In genomic region chr19:30253581-30253996, GRCh38 we compare ENCODE assay signal across 1 cellular context.
TF ChIP-seq lines count a peak whose summit lies in the region.

No MANE protein-coding gene starts in this region.

TF ChIP-seq in GM23338, 12 proteins besides CTCF, POLR2A, EP300 and RAD21 (continued from another document):
- TF ChIP-seq, protein P1, sequence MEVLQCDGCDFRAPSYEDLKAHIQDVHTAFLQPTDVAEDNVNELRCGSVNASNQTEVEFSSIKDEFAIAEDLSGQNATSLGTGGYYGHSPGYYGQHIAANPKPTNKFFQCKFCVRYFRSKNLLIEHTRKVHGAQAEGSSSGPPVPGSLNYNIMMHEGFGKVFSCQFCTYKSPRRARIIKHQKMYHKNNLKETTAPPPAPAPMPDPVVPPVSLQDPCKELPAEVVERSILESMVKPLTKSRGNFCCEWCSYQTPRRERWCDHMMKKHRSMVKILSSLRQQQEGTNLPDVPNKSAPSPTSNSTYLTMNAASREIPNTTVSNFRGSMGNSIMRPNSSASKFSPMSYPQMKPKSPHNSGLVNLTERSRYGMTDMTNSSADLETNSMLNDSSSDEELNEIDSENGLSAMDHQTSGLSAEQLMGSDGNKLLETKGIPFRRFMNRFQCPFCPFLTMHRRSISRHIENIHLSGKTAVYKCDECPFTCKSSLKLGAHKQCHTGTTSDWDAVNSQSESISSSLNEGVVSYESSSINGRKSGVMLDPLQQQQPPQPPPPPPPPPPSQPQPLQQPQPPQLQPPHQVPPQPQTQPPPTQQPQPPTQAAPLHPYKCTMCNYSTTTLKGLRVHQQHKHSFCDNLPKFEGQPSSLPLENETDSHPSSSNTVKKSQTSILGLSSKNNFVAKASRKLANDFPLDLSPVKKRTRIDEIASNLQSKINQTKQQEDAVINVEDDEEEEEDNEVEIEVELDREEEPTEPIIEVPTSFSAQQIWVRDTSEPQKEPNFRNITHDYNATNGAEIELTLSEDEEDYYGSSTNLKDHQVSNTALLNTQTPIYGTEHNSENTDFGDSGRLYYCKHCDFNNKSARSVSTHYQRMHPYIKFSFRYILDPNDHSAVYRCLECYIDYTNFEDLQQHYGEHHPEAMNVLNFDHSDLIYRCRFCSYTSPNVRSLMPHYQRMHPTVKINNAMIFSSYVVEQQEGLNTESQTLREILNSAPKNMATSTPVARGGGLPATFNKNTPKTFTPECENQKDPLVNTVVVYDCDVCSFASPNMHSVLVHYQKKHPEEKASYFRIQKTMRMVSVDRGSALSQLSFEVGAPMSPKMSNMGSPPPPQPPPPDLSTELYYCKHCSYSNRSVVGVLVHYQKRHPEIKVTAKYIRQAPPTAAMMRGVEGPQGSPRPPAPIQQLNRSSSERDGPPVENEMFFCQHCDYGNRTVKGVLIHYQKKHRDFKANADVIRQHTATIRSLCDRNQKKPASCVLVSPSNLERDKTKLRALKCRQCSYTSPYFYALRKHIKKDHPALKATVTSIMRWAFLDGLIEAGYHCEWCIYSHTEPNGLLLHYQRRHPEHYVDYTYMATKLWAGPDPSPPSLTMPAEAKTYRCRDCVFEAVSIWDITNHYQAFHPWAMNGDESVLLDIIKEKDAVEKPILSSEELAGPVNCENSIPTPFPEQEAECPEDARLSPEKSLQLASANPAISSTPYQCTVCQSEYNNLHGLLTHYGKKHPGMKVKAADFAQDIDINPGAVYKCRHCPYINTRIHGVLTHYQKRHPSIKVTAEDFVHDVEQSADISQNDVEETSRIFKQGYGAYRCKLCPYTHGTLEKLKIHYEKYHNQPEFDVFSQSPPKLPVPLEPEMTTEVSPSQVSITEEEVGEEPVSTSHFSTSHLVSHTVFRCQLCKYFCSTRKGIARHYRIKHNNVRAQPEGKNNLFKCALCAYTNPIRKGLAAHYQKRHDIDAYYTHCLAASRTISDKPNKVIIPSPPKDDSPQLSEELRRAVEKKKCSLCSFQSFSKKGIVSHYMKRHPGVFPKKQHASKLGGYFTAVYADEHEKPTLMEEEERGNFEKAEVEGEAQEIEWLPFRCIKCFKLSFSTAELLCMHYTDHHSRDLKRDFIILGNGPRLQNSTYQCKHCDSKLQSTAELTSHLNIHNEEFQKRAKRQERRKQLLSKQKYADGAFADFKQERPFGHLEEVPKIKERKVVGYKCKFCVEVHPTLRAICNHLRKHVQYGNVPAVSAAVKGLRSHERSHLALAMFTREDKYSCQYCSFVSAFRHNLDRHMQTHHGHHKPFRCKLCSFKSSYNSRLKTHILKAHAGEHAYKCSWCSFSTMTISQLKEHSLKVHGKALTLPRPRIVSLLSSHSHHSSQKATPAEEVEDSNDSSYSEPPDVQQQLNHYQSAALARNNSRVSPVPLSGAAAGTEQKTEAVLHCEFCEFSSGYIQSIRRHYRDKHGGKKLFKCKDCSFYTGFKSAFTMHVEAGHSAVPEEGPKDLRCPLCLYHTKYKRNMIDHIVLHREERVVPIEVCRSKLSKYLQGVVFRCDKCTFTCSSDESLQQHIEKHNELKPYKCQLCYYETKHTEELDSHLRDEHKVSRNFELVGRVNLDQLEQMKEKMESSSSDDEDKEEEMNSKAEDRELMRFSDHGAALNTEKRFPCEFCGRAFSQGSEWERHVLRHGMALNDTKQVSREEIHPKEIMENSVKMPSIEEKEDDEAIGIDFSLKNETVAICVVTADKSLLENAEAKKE (CRISPR knock-in tag; IDR thresholded peaks at IDR 0.05): no peak
- no peak for TF ChIP-seq ZNF114 (CRISPR knock-in tag; IDR thresholded peaks at IDR 0.05)
- no peak for TF ChIP-seq STAT1 (IDR thresholded peaks at IDR 0.05; ENCODE audit: unreplicated experiment)
- TF ChIP-seq EZH2phosphoT487 (IDR thresholded peaks at IDR 0.05; ENCODE audit: unreplicated experiment): no peak
- TF ChIP-seq REST (IDR thresholded peaks at IDR 0.05; ENCODE audit: unreplicated experiment): no peak
- TF ChIP-seq NANOG (IDR thresholded peaks at IDR 0.05; ENCODE audit: borderline replicate concordance): no peak
